Comparison of ENCODE assay signal across 18 cellular contexts in genomic region chr7:139752600-139752999, GRCh38.
"Had no signal": no experiment of that assay in that cellular context is flagged by ENCODE, and none has a peak within 500 bp of the region (broad histone marks: within the 10 kb centered on the region; RNA-seq: fewer than 3 reads in every experiment).

No MANE protein-coding gene starts in this region.

- H3K9me3 Mint-ChIP-seq: activated CD4-positive, alpha-beta memory T cell treated with anti-CD3 and anti-CD28 coated beads, Interleukin-2, amount 10 ng/mL, durations not matched to agents 7 days and 5 days; neural crest cell had no signal

- H3K4me3 ChIP-seq: cardiac muscle cell, coronary artery, gastroesophageal sphincter, hepatocyte, ovary, thoracic aorta, uterus had no signal

- H3K27me3 ChIP-seq: cardiac muscle cell, gastroesophageal sphincter, hepatocyte, ovary, uterus had no signal

- H3K9me3 ChIP-seq: gastroesophageal sphincter, ovary, thoracic aorta, uterus had no signal

- H3K4me3 Mint-ChIP-seq: activated CD4-positive, alpha-beta memory T cell treated with anti-CD3 and anti-CD28 coated beads, Interleukin-2, amount 10 ng/mL, durations not matched to agents 7 days and 5 days; activated CD4-positive, alpha-beta T cell treated with anti-CD3 and anti-CD28 coated beads for 36 hours; neural crest cell had no signal

- H2AFZ ChIP-seq: hepatocyte had no signal

- DNase-seq: activated CD4-positive, alpha-beta memory T cell treated with anti-CD3 and anti-CD28 coated beads, Interleukin-2, amount 10 ng/mL, durations not matched to agents 7 days and 5 days; activated CD4-positive, alpha-beta T cell treated with anti-CD3 and anti-CD28 coated beads for 36 hours; activated naive CD4-positive, alpha-beta T cell; effector CD8-positive, alpha-beta T cell; kidney glomerular epithelial cell; ovary; stimulated activated CD4-positive, alpha-beta T cell treated with anti-CD3 and anti-CD28 coated beads, Interleukin-2, amount 100 ng/mL, for 24 hours; stimulated activated naive CD8-positive, alpha-beta T cell treated with anti-CD3 and anti-CD28 coated beads, Interleukin-15, Interleukin-2, amounts not matched to agents 100 U/mL and 50 U/mL, for 24 hours; T-helper 1 cell; uterus had no signal

- H3K4me2 ChIP-seq: hepatocyte had no signal

- H3K27ac ChIP-seq: cardiac muscle cell, gastroesophageal sphincter, hepatocyte, ovary, uterus, WERI-Rb-1 had no signal

- H3K27ac Mint-ChIP-seq: activated CD4-positive, alpha-beta memory T cell treated with anti-CD3 and anti-CD28 coated beads, Interleukin-2, amount 10 ng/mL, durations not matched to agents 7 days and 5 days; activated CD4-positive, alpha-beta T cell treated with anti-CD3 and anti-CD28 coated beads for 36 hours had no signal

- ATAC-seq: gastroesophageal sphincter; stimulated activated naive CD8-positive, alpha-beta T cell treated with anti-CD3 and anti-CD28 coated beads, Interleukin-15, Interleukin-2, amounts not matched to agents 100 U/mL and 50 U/mL, for 24 hours had no signal

- H3K27me3 Mint-ChIP-seq: activated CD4-positive, alpha-beta memory T cell treated with anti-CD3 and anti-CD28 coated beads, Interleukin-2, amount 10 ng/mL, durations not matched to agents 7 days and 5 days; activated CD4-positive, alpha-beta T cell treated with anti-CD3 and anti-CD28 coated beads for 36 hours had no signal

- H3K36me3 ChIP-seq: cardiac muscle cell, gastroesophageal sphincter, ovary, thoracic aorta, uterus, WERI-Rb-1 had no signal

- FAIRE-seq: astrocyte had no signal
